Comparison of ENCODE assay signal across 12 cellular contexts in genomic region chr2:224934542-224935188, GRCh38.
A peak's percentile ranks its signal among the peaks of the same experiment; 100 is the strongest.
DNase-seq lines count a peak whose midpoint lies in the region; ATAC-seq, FAIRE-seq and TF ChIP-seq lines count a peak whose summit lies in the region.
"Had no signal": no experiment of that assay in that cellular context is flagged by ENCODE, and none has a peak within 500 bp of the region (broad histone marks: within the 10 kb centered on the region; RNA-seq: fewer than 3 reads in every experiment).

No MANE protein-coding gene starts in this region.

- in situ Hi-C loops in astrocyte of the spinal cord (cut with HindIII; ENCODE audit: low sequenced_read_pairs), result no loop called here

- no peaks in the 10 kb centered on the region for H3K36me3 Mint-ChIP-seq in nephron (ENCODE audit: low read depth)

- ATAC-seq in HG02798 (IDR thresholded peaks at IDR 0.05; ENCODE audit: poor library complexity, unreplicated experiment), result no peak
- ATAC-seq: gastroesophageal sphincter had no signal

- H3K27ac Mint-ChIP-seq in nephron, result peak overlapping the region; percentile 67 to 86 (median 78)

- DNase-seq in GM12891 (ENCODE audit: insufficient read length, low spot score) (no peak), NCI-H446 (lab: John Stamatoyannopoulos, UW) (peak; percentile 39 to 50), astrocyte of the spinal cord (ENCODE audit: low read depth, low spot score) (peak; percentile 60), HK-2 (ENCODE audit: unreplicated experiment) (no peak), mucosa of gallbladder (ENCODE audit: low spot score) (no peak)
- DNase-seq: DMS153, NCI-H774, right cardiac atrium had no signal

- H3K4me3 Mint-ChIP-seq in nephron, result no peak overlapping the region

- no peaks in the 10 kb centered on the region for H3K27me3 Mint-ChIP-seq in nephron (ENCODE audit: low read depth)

- no peaks in the 10 kb centered on the region for H3K9me3 Mint-ChIP-seq in nephron

- peaks cover 52% of the 10 kb centered on the region for H3K4me1 Mint-ChIP-seq in nephron

- H3K4me3 ChIP-seq in astrocyte of the spinal cord (ENCODE audit: low read depth, low read length), result no peak overlapping the region
- H3K4me3 ChIP-seq: gastroesophageal sphincter, lung had no signal

- TF ChIP-seq POLR2A in GM12891 (IDR thresholded peaks at IDR 0.05; ENCODE audit: low read depth, low read length), result no peak

- peak; percentile 43 for FAIRE-seq in GM12891 (lab: Jason Lieb, UNC)

- TF ChIP-seq CTCF in astrocyte of the spinal cord (IDR thresholded peaks at IDR 0.05; ENCODE audit: low read depth, low read length), result no peak
- no peak for TF ChIP-seq CTCF in nephron (IDR thresholded peaks at IDR 0.05; ENCODE audit: unreplicated experiment in 3 of 3)

TF ChIP-seq in GM12891, 5 proteins besides CTCF, POLR2A, EP300 and RAD21:
- no peak for TF ChIP-seq POU2F2 (IDR thresholded peaks at IDR 0.05; ENCODE audit: low read depth, low read length)
- TF ChIP-seq SPI1 (IDR thresholded peaks at IDR 0.05; ENCODE audit: low read depth, low read length), result no peak
- TF ChIP-seq POLR2AphosphoS5 (IDR thresholded peaks at IDR 0.05; ENCODE audit: low read depth, low read length), result no peak
- no peak for TF ChIP-seq PAX5 (IDR thresholded peaks at IDR 0.05; ENCODE audit: insufficient read depth, low read length, severe bottlenecking)
- no peak for TF ChIP-seq TAF1 (IDR thresholded peaks at IDR 0.05; ENCODE audit: low read depth, low read length)

Comparison
In these comparisons a context has a peak if more than half of its experiments do, and no peak if none do; other contexts are left out.
1. DNase-seq: peak in NCI-H446 (2 of 2) and astrocyte of the spinal cord (single experiment); none in GM12891 (single experiment), HK-2 (single experiment) and mucosa of gallbladder (single experiment).